Comparison of ENCODE assay signal across 17 cellular contexts in genomic region chr4:26402458-26402857, GRCh38.
A peak's percentile ranks its signal among the peaks of the same experiment; 100 is the strongest.
DNase-seq lines count a peak whose midpoint lies in the region; ATAC-seq lines count a peak whose summit lies in the region.
"Had no signal": no experiment of that assay in that cellular context is flagged by ENCODE, and none has a peak within 500 bp of the region (broad histone marks: within the 10 kb centered on the region; RNA-seq: fewer than 3 reads in every experiment).

No MANE protein-coding gene starts in this region.

- peaks cover 32% of the 10 kb centered on the region for H3K4me1 Mint-ChIP-seq in T-helper 2 cell treated with Interferon-gamma antibody and Interleukin-4, amounts not matched to agents 5 μg/mL and 100 μg/mL, for 36 hours (ENCODE audit: low read depth)

- H3K27ac Mint-ChIP-seq in T-helper 2 cell treated with Interferon-gamma antibody and Interleukin-4, amounts not matched to agents 5 μg/mL and 100 μg/mL, for 36 hours, result peak overlapping the region; percentile 38
- H3K27ac Mint-ChIP-seq: activated naive CD4-positive, alpha-beta T cell treated with anti-CD3 and anti-CD28 coated beads for 36 hours; CD4-positive, alpha-beta T cell had no signal

- H3K27ac ChIP-seq in substantia nigra (ENCODE audit: low read depth, low read length, poor library complexity, severe bottlenecking), result peak overlapping the region; percentile 44
- H3K27ac ChIP-seq: body of pancreas had no signal

- H3K27me3 Mint-ChIP-seq in T-helper 2 cell treated with Interferon-gamma antibody and Interleukin-4, amounts not matched to agents 5 μg/mL and 100 μg/mL, for 36 hours (ENCODE audit: low read depth), result no peaks in the 10 kb centered on the region
- H3K27me3 Mint-ChIP-seq: CD4-positive, alpha-beta T cell had no signal

- H3K36me3 Mint-ChIP-seq in T-helper 2 cell treated with Interferon-gamma antibody and Interleukin-4, amounts not matched to agents 5 μg/mL and 100 μg/mL, for 36 hours (ENCODE audit: low read depth), result peaks cover 71% of the 10 kb centered on the region

- no peak overlapping the region for H3K4me3 Mint-ChIP-seq in T-helper 2 cell treated with Interferon-gamma antibody and Interleukin-4, amounts not matched to agents 5 μg/mL and 100 μg/mL, for 36 hours
- H3K4me3 Mint-ChIP-seq: activated naive CD4-positive, alpha-beta T cell treated with anti-CD3 and anti-CD28 coated beads for 36 hours; CD4-positive, alpha-beta T cell had no signal

- H3K9me3 Mint-ChIP-seq in T-helper 2 cell treated with Interferon-gamma antibody and Interleukin-4, amounts not matched to agents 5 μg/mL and 100 μg/mL, for 36 hours, result peaks cover 25% of the 10 kb centered on the region

- ATAC-seq in GM21619 (IDR thresholded peaks at IDR 0.05; ENCODE audit: unreplicated experiment), result peak; percentile 72
- peak; percentile 55 for ATAC-seq in HG03520 (IDR thresholded peaks at IDR 0.05; ENCODE audit: unreplicated experiment)
- ATAC-seq: body of pancreas, K562 had no signal

- DNase-seq in T-helper 2 cell treated with Interferon-gamma antibody and Interleukin-4, amounts not matched to agents 5 μg/mL and 100 μg/mL, for 36 hours (ENCODE audit: low spot score), result no peak
- no peak for DNase-seq in T-helper 2 cell
- DNase-seq in substantia nigra (lab: John Stamatoyannopoulos, UW), result no peak
- DNase-seq in epidermal melanocyte (ENCODE audit: insufficient read length, low spot score), result no peak
- no peak for DNase-seq in posterior cingulate gyrus
- no peak for DNase-seq in DMS 273 (lab: John Stamatoyannopoulos, UW; ENCODE audit: unreplicated experiment)
- DNase-seq: activated naive CD4-positive, alpha-beta T cell treated with anti-CD3 and anti-CD28 coated beads for 36 hours; body of pancreas; CD4-positive, alpha-beta T cell; effector CD8-positive, alpha-beta T cell; foreskin fibroblast; mesendoderm; NCI-H1436 treated with DMSO at 0.1 percent for 48 hours; NCI-H526 had no signal

- intact Hi-C loops in posterior cingulate gyrus (cut with DNase I), result loop anchor here (10.0 kb wide), 2 partner anchors 158 to 478 kb away; no protein-coding TSS in a partner anchor
